In the genomic region with DNA sequence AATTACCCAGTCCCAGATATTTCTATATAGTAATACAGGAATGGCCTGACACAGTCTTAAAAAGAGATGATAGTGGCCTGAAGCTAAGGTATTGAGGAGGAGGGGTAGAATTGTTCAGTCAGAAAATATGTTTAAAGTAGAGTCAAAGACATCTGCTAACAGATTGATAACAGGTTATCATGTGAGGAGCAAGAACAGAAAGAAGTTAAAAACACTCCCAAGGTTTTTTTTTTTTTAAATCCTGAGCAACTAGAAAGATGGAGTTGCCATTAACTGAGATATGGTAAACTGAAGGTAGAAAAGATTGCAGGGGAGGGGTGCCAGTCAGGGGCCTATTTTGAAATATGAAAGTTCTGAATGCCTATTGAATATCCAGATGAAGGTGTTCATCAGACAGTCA, we compare ENCODE assay signal across 14 cellular contexts.
"Had no signal": no experiment of that assay in that cellular context is flagged by ENCODE, and none has a peak within 500 bp of the region (broad histone marks: within the 10 kb centered on the region; RNA-seq: fewer than 3 reads in every experiment).

No MANE protein-coding gene starts in this region.

- H3K9me3 ChIP-seq: breast epithelium, esophagus muscularis mucosa, SK-N-SH had no signal

- H3K27me3 ChIP-seq: breast epithelium, esophagus muscularis mucosa, neural progenitor cell had no signal

- H3K9ac ChIP-seq: neural progenitor cell, SK-N-SH had no signal

- DNase-seq: activated B cell treated with CpG ODN at 0.5 μM for 24 hours; activated CD8-positive, alpha-beta memory T cell treated with anti-CD3 and anti-CD28 coated beads, Interleukin-2, amount 10 ng/mL, durations not matched to agents 7 days and 5 days; activated naive CD4-positive, alpha-beta T cell treated with anti-CD3 and anti-CD28 coated beads, Interleukin-2, amount 50 U/mL, for 16 hours; aorta; islet precursor cell; posterior cingulate gyrus; SK-N-SH; stimulated activated CD4-positive, alpha-beta T cell treated with anti-CD3 and anti-CD28 coated beads, Interleukin-15, amount 100 ng/mL, for 24 hours; stimulated activated CD4-positive, alpha-beta T cell treated with anti-CD3 and anti-CD28 coated beads, Interleukin-4, amount 100 ng/mL, for 24 hours had no signal

- H3K4me3 ChIP-seq: breast epithelium, esophagus muscularis mucosa, neural progenitor cell had no signal

- ATAC-seq: activated CD8-positive, alpha-beta memory T cell treated with anti-CD3 and anti-CD28 coated beads, Interleukin-2, amount 10 ng/mL, durations not matched to agents 7 days and 5 days; left lobe of liver had no signal

- H3K9me3 Mint-ChIP-seq: activated B cell treated with CpG ODN at 0.5 μM for 24 hours; T-helper 1 cell treated with Interleukin-12 subunit alpha and Interleukin-12 subunit beta and Interleukin-4 antibody, amounts not matched to agents 30 μg/mL and 1 μg/mL, for 36 hours had no signal

- H3K27me3 Mint-ChIP-seq: activated B cell treated with CpG ODN at 0.5 μM for 24 hours; activated CD8-positive, alpha-beta memory T cell treated with anti-CD3 and anti-CD28 coated beads, Interleukin-2, amount 10 ng/mL, durations not matched to agents 7 days and 5 days had no signal

- H3K4me1 ChIP-seq: breast epithelium, neural progenitor cell had no signal

- H3K4me2 ChIP-seq: neural progenitor cell, SK-N-SH had no signal

- H3K4me1 Mint-ChIP-seq: neural progenitor cell had no signal

- H3K27ac ChIP-seq: esophagus muscularis mucosa had no signal

- H2AFZ ChIP-seq: neural progenitor cell had no signal

- H3K27ac Mint-ChIP-seq: activated CD8-positive, alpha-beta memory T cell treated with anti-CD3 and anti-CD28 coated beads, Interleukin-2, amount 10 ng/mL, durations not matched to agents 7 days and 5 days; T-helper 1 cell treated with Interleukin-12 subunit alpha and Interleukin-12 subunit beta and Interleukin-4 antibody, amounts not matched to agents 30 μg/mL and 1 μg/mL, for 36 hours had no signal

- H3K36me3 ChIP-seq: breast epithelium had no signal

- H3K4me3 Mint-ChIP-seq: activated B cell treated with CpG ODN at 0.5 μM for 24 hours; activated CD8-positive, alpha-beta memory T cell treated with anti-CD3 and anti-CD28 coated beads, Interleukin-2, amount 10 ng/mL, durations not matched to agents 7 days and 5 days; neural progenitor cell; T-helper 1 cell treated with Interleukin-12 subunit alpha and Interleukin-12 subunit beta and Interleukin-4 antibody, amounts not matched to agents 30 μg/mL and 1 μg/mL, for 36 hours had no signal
